8 cellular contexts compared by ENCODE assay signal in the genomic region with DNA sequence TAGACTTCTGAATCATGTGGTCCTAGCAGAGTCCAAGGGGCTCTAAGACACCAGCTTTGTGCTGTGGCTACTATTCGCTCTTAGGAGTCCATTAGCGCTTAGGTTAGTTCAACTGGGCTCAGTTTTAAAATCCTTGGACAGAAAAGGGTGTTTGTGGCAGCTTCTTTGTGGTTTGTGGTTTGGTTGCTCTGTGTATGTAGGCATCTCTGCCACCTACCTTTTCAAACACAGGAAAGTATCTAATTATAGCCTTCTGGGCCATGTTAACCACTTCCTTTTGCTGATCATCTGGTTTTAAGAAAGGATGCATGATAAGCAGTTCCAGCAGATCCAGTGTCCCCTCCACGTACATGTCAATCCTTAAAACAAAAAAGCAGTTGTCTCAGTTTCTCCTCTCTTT. TPM values are rescaled to one million over a fixed set of nuclear protein-coding genes. Genes with fewer than 3 reads are reported as not detected.
DNase-seq lines count a peak whose midpoint lies in the region; ATAC-seq lines count a peak whose summit lies in the region.

No MANE protein-coding gene starts in this region.

- H3K4me3 Mint-ChIP-seq in activated CD4-positive, alpha-beta T cell treated with anti-CD3 and anti-CD28 coated beads, Interleukin-2, amount 10 ng/mL, durations not matched to agents 7 days and 5 days, result peak overlapping the region; percentile 45
- peak overlapping the region; percentile 24 to 66 for H3K4me3 Mint-ChIP-seq in stimulated activated naive CD8-positive, alpha-beta T cell treated with anti-CD3 and anti-CD28 coated beads, Interleukin-15, amount 100 ng/mL, for 72 hours

- POLR2A ChIA-PET in activated CD4-positive, alpha-beta T cell treated with anti-CD3 and anti-CD28 coated beads, Interleukin-2, amount 10 ng/mL, durations not matched to agents 7 days and 5 days (lab: Charles Lee), result interaction anchor here (1.1 kb wide), 2 partner anchors 9 to 10 kb away, joined by 3 to 4 read pairs; no protein-coding TSS in a partner anchor

- H3K4me1 Mint-ChIP-seq in activated CD4-positive, alpha-beta T cell treated with anti-CD3 and anti-CD28 coated beads, Interleukin-2, amount 10 ng/mL, durations not matched to agents 7 days and 5 days, result peaks cover 39% of the 10 kb centered on the region
- peaks cover 64% of the 10 kb centered on the region for H3K4me1 Mint-ChIP-seq in stimulated activated naive CD8-positive, alpha-beta T cell treated with anti-CD3 and anti-CD28 coated beads, Interleukin-15, amount 100 ng/mL, for 72 hours

- peak; percentile 29 for DNase-seq in activated gamma-delta T cell treated with Interleukin-2 at 50 U/mL for 16 hours
- DNase-seq in activated gamma-delta T cell (lab: John Stamatoyannopoulos, UW), result no peak
- peak; percentile 75 for DNase-seq in activated CD4-positive, alpha-beta T cell treated with anti-CD3 and anti-CD28 coated beads, Interleukin-2, amount 10 ng/mL, durations not matched to agents 7 days and 5 days
- peak in 1 of 2 donors; percentile 59 for DNase-seq in stimulated activated naive CD8-positive, alpha-beta T cell treated with anti-CD3 and anti-CD28 coated beads, Interleukin-15, amount 100 ng/mL, for 72 hours
- no peak for DNase-seq in NCI-H748 treated with DMSO at 0.1 percent for 48 hours (lab: John Stamatoyannopoulos, UW)
- no peak for DNase-seq in NCI-H1092 (lab: John Stamatoyannopoulos, UW)
- no peak for DNase-seq in C1 segment of cervical spinal cord (lab: John Stamatoyannopoulos, UW)

- no peaks in the 10 kb centered on the region for H3K9me3 Mint-ChIP-seq in activated CD4-positive, alpha-beta T cell treated with anti-CD3 and anti-CD28 coated beads, Interleukin-2, amount 10 ng/mL, durations not matched to agents 7 days and 5 days
- no peaks in the 10 kb centered on the region for H3K9me3 Mint-ChIP-seq in stimulated activated naive CD8-positive, alpha-beta T cell treated with anti-CD3 and anti-CD28 coated beads, Interleukin-15, amount 100 ng/mL, for 72 hours

- peak; percentile 78 for ATAC-seq in HG03196 (IDR thresholded peaks at IDR 0.05; ENCODE audit: unreplicated experiment)
- peak; percentile 96 for ATAC-seq in stimulated activated naive CD8-positive, alpha-beta T cell treated with anti-CD3 and anti-CD28 coated beads, Interleukin-15, amount 100 ng/mL, for 72 hours

- H3K27ac Mint-ChIP-seq in activated CD4-positive, alpha-beta T cell treated with anti-CD3 and anti-CD28 coated beads, Interleukin-2, amount 10 ng/mL, durations not matched to agents 7 days and 5 days, result peak overlapping the region; percentile 62
- peak overlapping the region; percentile 15 to 88 for H3K27ac Mint-ChIP-seq in stimulated activated naive CD8-positive, alpha-beta T cell treated with anti-CD3 and anti-CD28 coated beads, Interleukin-15, amount 100 ng/mL, for 72 hours

- peaks cover 21% of the 10 kb centered on the region for H3K27me3 Mint-ChIP-seq in activated CD4-positive, alpha-beta T cell treated with anti-CD3 and anti-CD28 coated beads, Interleukin-2, amount 10 ng/mL, durations not matched to agents 7 days and 5 days
- peaks cover 41% of the 10 kb centered on the region for H3K27me3 Mint-ChIP-seq in stimulated activated naive CD8-positive, alpha-beta T cell treated with anti-CD3 and anti-CD28 coated beads, Interleukin-15, amount 100 ng/mL, for 72 hours

- CTCF ChIA-PET in activated CD4-positive, alpha-beta T cell treated with anti-CD3 and anti-CD28 coated beads, Interleukin-2, amount 10 ng/mL, durations not matched to agents 7 days and 5 days (lab: Charles Lee), result interaction anchor here (1.0 to 3.7 kb wide), 3 partner anchors 10 to 16 kb away, joined by 3 to 19 read pairs (median 4); a partner anchor contains a TSS

- H3K36me3 Mint-ChIP-seq in activated CD4-positive, alpha-beta T cell treated with anti-CD3 and anti-CD28 coated beads, Interleukin-2, amount 10 ng/mL, durations not matched to agents 7 days and 5 days (ENCODE audit: low read depth), result peaks cover 12% of the 10 kb centered on the region

RNA-seq across cellular contexts. Expression of a gene that starts 10.8 kb away (rescaled TPM):
- total RNA-seq in activated CD4-positive, alpha-beta T cell treated with anti-CD3 and anti-CD28 coated beads, Interleukin-2, amount 10 ng/mL, durations not matched to agents 7 days and 5 days, result 1 to 10 TPM; 4.8 to 6.1 TPM

Comparison
In these comparisons a context has a peak if more than half of its experiments do, and no peak if none do; other contexts are left out.
1. DNase-seq: peak in activated gamma-delta T cell treated with Interleukin-2 at 50 U/mL for 16 hours (single experiment) and activated CD4-positive, alpha-beta T cell treated with anti-CD3 and anti-CD28 coated beads, Interleukin-2, amount 10 ng/mL, durations not matched to agents 7 days and 5 days (single experiment); none in activated gamma-delta T cell (single experiment), NCI-H748 treated with DMSO at 0.1 percent for 48 hours (single experiment), NCI-H1092 (single experiment) and C1 segment of cervical spinal cord (0 of 14).